18 cellular contexts compared by ENCODE assay signal in the genomic region with DNA sequence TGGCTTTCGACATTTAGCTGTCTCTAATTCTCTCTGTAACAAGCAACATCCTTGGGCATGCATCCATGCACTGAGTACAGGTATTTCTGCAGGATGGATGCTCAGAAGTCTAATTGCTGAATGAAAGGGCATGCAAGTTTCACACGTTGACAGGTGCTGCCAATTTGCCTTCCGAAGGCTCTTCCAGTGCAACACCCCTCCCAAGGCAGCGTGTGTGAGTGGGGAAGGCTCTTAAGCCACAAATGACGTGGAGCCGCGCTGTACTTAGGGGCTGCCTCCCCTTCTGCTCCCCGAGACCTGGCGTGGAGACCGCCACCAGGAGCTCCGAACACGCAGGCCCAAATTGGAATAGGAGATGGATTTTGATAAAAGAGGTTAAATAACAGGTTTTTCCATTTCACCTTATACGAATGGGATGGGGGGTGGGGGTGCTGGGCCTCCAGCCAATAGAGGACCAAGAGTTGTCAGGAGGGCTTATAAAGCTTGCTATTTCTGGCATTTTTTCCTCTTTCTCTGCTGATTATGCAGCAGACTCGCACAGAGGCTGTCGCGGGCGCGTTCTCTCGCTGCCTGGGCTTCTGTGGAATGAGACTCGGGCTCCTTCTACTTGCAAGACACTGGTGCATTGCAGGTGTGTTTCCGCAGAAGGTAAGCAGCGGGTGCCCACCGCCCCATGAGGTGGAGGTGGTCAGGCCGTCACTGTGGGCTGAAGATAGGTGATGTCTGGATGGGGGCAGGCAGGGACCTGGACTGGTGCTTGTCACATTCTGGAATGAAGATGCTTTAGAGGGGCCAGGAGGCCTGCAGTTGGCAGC. TPM values are rescaled to one million over a fixed set of nuclear protein-coding genes. Genes with fewer than 3 reads are reported as not detected.
A peak's percentile ranks its signal among the peaks of the same experiment; 100 is the strongest.
DNase-seq lines count a peak whose midpoint lies in the region; ATAC-seq and TF ChIP-seq lines count a peak whose summit lies in the region.
"Had no signal": no experiment of that assay in that cellular context is flagged by ENCODE, and none has a peak within 500 bp of the region (broad histone marks: within the 10 kb centered on the region; RNA-seq: fewer than 3 reads in every experiment).

No MANE protein-coding gene starts in this region.

- intact Hi-C loops in natural killer cell (cut with micrococcal nuclease): no loop called here
- intact Hi-C loops in Right ventricle myocardium inferior (cut with DNase I): no loop called here

- H3K4me3 Mint-ChIP-seq in natural killer cell: peak overlapping the region; percentile 38

- TF ChIP-seq CTCF in HEK293 (tag by site-specific recombination; IDR thresholded peaks at IDR 0.05): no peak
- TF ChIP-seq CTCF in VCaP (conservative IDR thresholded peaks at IDR 0.05): no peak
- no peak for TF ChIP-seq CTCF in natural killer cell (IDR thresholded peaks at IDR 0.05)

- H3K36me3 ChIP-seq in BLaER1 (no peaks in the 10 kb centered on the region), HEK293 (ENCODE audit: control insufficient read depth in 2 of 2, insufficient read depth in 1 of 2, low read length in 2 of 2) (no peaks in the 10 kb centered on the region)

- H3K27me3 ChIP-seq in BLaER1: peaks cover 17% of the 10 kb centered on the region

- H3K9me3 ChIP-seq in BLaER1 (no peaks in the 10 kb centered on the region), HEK293 (ENCODE audit: control insufficient read depth, insufficient read depth, low read depth, low read length) (no peaks in the 10 kb centered on the region)
- H3K9me3 ChIP-seq: SK-N-SH had no signal

- no peak overlapping the region for H3K9ac ChIP-seq in BLaER1
- H3K9ac ChIP-seq: SK-N-SH had no signal

- in situ Hi-C loops in ACHN (cut with HindIII; ENCODE audit: low pct_ligation_motif_present, low pct_unique_long_range_greater_than_20kb, low sequenced_read_pairs): no loop called here

- peaks cover 9% of the 10 kb centered on the region; the same call in 1 of the 2 replicates for H4K20me1 ChIP-seq in BLaER1

- peak overlapping the region; percentile 90 for H3K4me2 ChIP-seq in BLaER1
- H3K4me2 ChIP-seq: PC-9, SK-N-SH had no signal

- POLR2A ChIA-PET in HEK293 (lab: Yijun Ruan, JAX): no interaction called here

- H3K4me1 ChIP-seq in BLaER1: peaks cover 92% of the 10 kb centered on the region
- H3K4me1 ChIP-seq in HEK293 (ENCODE audit: control insufficient read depth, insufficient read depth, low read length): no peaks in the 10 kb centered on the region; the same call in 1 of the 2 replicates

- H3K27ac ChIP-seq in BLaER1 (no peak overlapping the region), HEK293 (ENCODE audit: extremely low read depth, low read depth, low read length) (no peak overlapping the region), VCaP (peak overlapping the region; percentile 21; the same call in 1 of the 2 replicates)
- H3K27ac ChIP-seq: PC-9 had no signal

- peaks cover 58 to 90% of the 10 kb centered on the region in 2 donors for H3K4me1 Mint-ChIP-seq in natural killer cell

- no peak overlapping the region for H3K27ac Mint-ChIP-seq in natural killer cell

- H3K4me3 ChIP-seq in BLaER1 (no peak overlapping the region), HEK293 (ENCODE audit: low read depth, low read length) (no peak overlapping the region)
- H3K4me3 ChIP-seq: PC-9 had no signal

- CTCF ChIA-PET in HEK293 (lab: Yijun Ruan, JAX): interaction anchor here (0.7 to 1.2 kb wide), 2 partner anchors 136 to 407 kb away, joined by 4 to 5 read pairs; no protein-coding TSS in a partner anchor

- no peaks in the 10 kb centered on the region for H3K36me3 Mint-ChIP-seq in natural killer cell
- H3K36me3 Mint-ChIP-seq: CD4-positive, alpha-beta memory T cell; IgD-negative memory B cell had no signal

- ATAC-seq in natural killer cell: no peak
- no peak for ATAC-seq in Right ventricle myocardium inferior
- no peak for ATAC-seq in HG03108 (IDR thresholded peaks at IDR 0.05; ENCODE audit: unreplicated experiment)

- no peaks in the 10 kb centered on the region for H3K9me3 Mint-ChIP-seq in natural killer cell

- peaks cover 61 to 74% of the 10 kb centered on the region in 2 donors for H3K27me3 Mint-ChIP-seq in natural killer cell (ENCODE audit: low read depth in 2 of 2)
- H3K27me3 Mint-ChIP-seq: CD4-positive, alpha-beta memory T cell had no signal

- DNase-seq in natural killer cell (no peak), ACHN (no peak), NCI-H2107 treated with DMSO at 0.1 percent for 48 hours (lab: John Stamatoyannopoulos, UW; ENCODE audit: unreplicated experiment) (no peak), Right ventricle myocardium inferior (ENCODE audit: missing footprints) (no peak)
- DNase-seq: AML-193; CD4-positive, alpha-beta memory T cell; EL; GOT3; NCI-H146; NCI-H2081 treated with DMSO at 0.1 percent for 48 hours; NCI-H748 treated with DMSO at 0.1 percent for 48 hours; SK-N-SH had no signal

TF ChIP-seq in HEK293, 187 proteins besides CTCF, POLR2A, EP300 and RAD21:
- TF ChIP-seq ZNF341 (tag by site-specific recombination; IDR thresholded peaks at IDR 0.05; ENCODE audit: low read depth) (peak; percentile 45; the same call in 1 of the 2 replicates), EGR2 (tag by site-specific recombination; IDR thresholded peaks at IDR 0.05; ENCODE audit: low read depth) (no peak)

RNA-seq across cellular contexts. Expression of gene TOX2, which starts 30.9 kb away (rescaled TPM):
- total RNA-seq in natural killer cell (1 to 10 TPM in 2 of 3 donors, under 1 TPM in 1; 0.93 to 1.8 (median 1.2) TPM), Right ventricle myocardium inferior (1.1 TPM)
